10 cellular contexts compared by ENCODE assay signal in genomic region chr22:44701187-44701586, GRCh38. TPM values are rescaled to one million over a fixed set of nuclear protein-coding genes. Genes with fewer than 3 reads are reported as not detected.
DNase-seq lines count a peak whose midpoint lies in the region; ATAC-seq and TF ChIP-seq lines count a peak whose summit lies in the region.
"Had no signal": no experiment of that assay in that cellular context is flagged by ENCODE, and none has a peak within 500 bp of the region (broad histone marks: within the 10 kb centered on the region; RNA-seq: fewer than 3 reads in every experiment).

No MANE protein-coding gene starts in this region.

- no peaks in the 10 kb centered on the region for H3K27me3 Mint-ChIP-seq in activated naive CD4-positive, alpha-beta T cell treated with anti-CD3 and anti-CD28 coated beads, Interleukin-2, amount 50 U/mL, for 24 hours
- H3K27me3 Mint-ChIP-seq in activated naive CD8-positive, alpha-beta T cell treated with anti-CD3 and anti-CD28 coated beads, Interleukin-2, amount 50 U/mL, for 24 hours: no peaks in the 10 kb centered on the region
- no peaks in the 10 kb centered on the region for H3K27me3 Mint-ChIP-seq in naive thymus-derived CD8-positive, alpha-beta T cell

- POLR2A ChIA-PET in naive thymus-derived CD8-positive, alpha-beta T cell (lab: Charles Lee): interaction anchor here (1.2 kb wide), 1 partner anchor 8 kb away, joined by 4 read pairs; no protein-coding TSS in a partner anchor

- H3K4me1 ChIP-seq in vagina: peaks cover 73% of the 10 kb centered on the region

- no peak overlapping the region for H3K27ac Mint-ChIP-seq in activated naive CD4-positive, alpha-beta T cell treated with anti-CD3 and anti-CD28 coated beads, Interleukin-2, amount 50 U/mL, for 24 hours
- H3K27ac Mint-ChIP-seq in activated naive CD4-positive, alpha-beta T cell treated with anti-CD3 and anti-CD28 coated beads, Interleukin-2, amount 50 U/mL, for 72 hours: peak overlapping the region in 1 of 2 donors; percentile 30
- H3K27ac Mint-ChIP-seq in activated naive CD8-positive, alpha-beta T cell treated with anti-CD3 and anti-CD28 coated beads, Interleukin-2, amount 50 U/mL, for 24 hours: no peak overlapping the region
- peak overlapping the region; percentile 62 to 95 (median 89) for H3K27ac Mint-ChIP-seq in naive thymus-derived CD8-positive, alpha-beta T cell

- H3K4me3 Mint-ChIP-seq in activated naive CD4-positive, alpha-beta T cell treated with anti-CD3 and anti-CD28 coated beads, Interleukin-2, amount 50 U/mL, for 24 hours: peak overlapping the region; percentile 70
- peak overlapping the region; percentile 53 for H3K4me3 Mint-ChIP-seq in activated naive CD8-positive, alpha-beta T cell treated with anti-CD3 and anti-CD28 coated beads, Interleukin-2, amount 50 U/mL, for 24 hours
- H3K4me3 Mint-ChIP-seq in naive thymus-derived CD8-positive, alpha-beta T cell: peak overlapping the region; percentile 67 to 88 (median 80)

- H3K36me3 Mint-ChIP-seq in activated naive CD4-positive, alpha-beta T cell treated with anti-CD3 and anti-CD28 coated beads, Interleukin-2, amount 50 U/mL, for 24 hours: peaks cover 1% of the 10 kb centered on the region
- H3K36me3 Mint-ChIP-seq in activated naive CD4-positive, alpha-beta T cell treated with anti-CD3 and anti-CD28 coated beads, Interleukin-2, amount 50 U/mL, for 72 hours: no peaks in the 10 kb centered on the region
- no peaks in the 10 kb centered on the region for H3K36me3 Mint-ChIP-seq in activated naive CD8-positive, alpha-beta T cell treated with anti-CD3 and anti-CD28 coated beads, Interleukin-2, amount 50 U/mL, for 24 hours (ENCODE audit: low read depth)
- H3K36me3 Mint-ChIP-seq in naive thymus-derived CD8-positive, alpha-beta T cell: peaks cover 0 to 8% (median 0%) of the 10 kb centered on the region in 3 donors

- peaks cover 26% of the 10 kb centered on the region for H3K4me1 Mint-ChIP-seq in activated naive CD4-positive, alpha-beta T cell treated with anti-CD3 and anti-CD28 coated beads, Interleukin-2, amount 50 U/mL, for 24 hours
- peaks cover 26% of the 10 kb centered on the region for H3K4me1 Mint-ChIP-seq in activated naive CD8-positive, alpha-beta T cell treated with anti-CD3 and anti-CD28 coated beads, Interleukin-2, amount 50 U/mL, for 24 hours
- H3K4me1 Mint-ChIP-seq in naive thymus-derived CD8-positive, alpha-beta T cell: peaks cover 9 to 52% (median 43%) of the 10 kb centered on the region in 4 donors

- H3K4me3 ChIP-seq in vagina: no peak overlapping the region

- TF ChIP-seq CTCF in vagina (IDR thresholded peaks at IDR 0.05): no peak

- intact Hi-C loops in vagina (cut with DNase I): no loop called here

- no peaks in the 10 kb centered on the region for H3K36me3 ChIP-seq in vagina
- H3K36me3 ChIP-seq: adrenal gland had no signal

- ATAC-seq in activated naive CD4-positive, alpha-beta T cell treated with anti-CD3 and anti-CD28 coated beads, Interleukin-2, amount 50 U/mL, for 72 hours: no peak
- ATAC-seq in activated naive CD8-positive, alpha-beta T cell treated with anti-CD3 and anti-CD28 coated beads, Interleukin-2, amount 50 U/mL, for 24 hours: no peak
- ATAC-seq in naive thymus-derived CD8-positive, alpha-beta T cell: no peak

- no peaks in the 10 kb centered on the region for H3K27me3 ChIP-seq in vagina
- H3K27me3 ChIP-seq: adrenal gland had no signal

- TF ChIP-seq POLR2A in vagina (IDR thresholded peaks at IDR 0.05): no peak

- DNase-seq in activated naive CD4-positive, alpha-beta T cell treated with anti-CD3 and anti-CD28 coated beads, Interleukin-2, amount 50 U/mL, for 72 hours (ENCODE audit: low spot score in 2 of 2): no peak
- no peak for DNase-seq in activated naive CD8-positive, alpha-beta T cell treated with anti-CD3 and anti-CD28 coated beads, Interleukin-2, amount 50 U/mL, for 24 hours
- DNase-seq in naive thymus-derived CD8-positive, alpha-beta T cell: no peak
- DNase-seq in vagina (ENCODE audit: extremely low spot score in 2 of 2) (no peak), AG08396 (ENCODE audit: low spot score) (no peak), NCI-H524 treated with DMSO at 0.1 percent for 48 hours (lab: John Stamatoyannopoulos, UW) (no peak), NCI-H446 (lab: John Stamatoyannopoulos, UW) (no peak)

- H3K27ac ChIP-seq in vagina: peak overlapping the region; percentile 95

- no peaks in the 10 kb centered on the region for H3K9me3 ChIP-seq in vagina
- H3K9me3 ChIP-seq: adrenal gland had no signal

- no peaks in the 10 kb centered on the region for H3K9me3 Mint-ChIP-seq in activated naive CD4-positive, alpha-beta T cell treated with anti-CD3 and anti-CD28 coated beads, Interleukin-2, amount 50 U/mL, for 24 hours
- no peaks in the 10 kb centered on the region for H3K9me3 Mint-ChIP-seq in activated naive CD4-positive, alpha-beta T cell treated with anti-CD3 and anti-CD28 coated beads, Interleukin-2, amount 50 U/mL, for 72 hours
- H3K9me3 Mint-ChIP-seq in activated naive CD8-positive, alpha-beta T cell treated with anti-CD3 and anti-CD28 coated beads, Interleukin-2, amount 50 U/mL, for 24 hours: no peaks in the 10 kb centered on the region
- H3K9me3 Mint-ChIP-seq in naive thymus-derived CD8-positive, alpha-beta T cell: no peaks in the 10 kb centered on the region

RNA-seq across cellular contexts. Expression of gene PRR5, which starts 0.8 kb away (rescaled TPM):
- total RNA-seq in activated naive CD4-positive, alpha-beta T cell treated with anti-CD3 and anti-CD28 coated beads, Interleukin-2, amount 50 U/mL, for 72 hours: 10 to 100 TPM; 11.0 to 15.4 TPM
- 10 to 100 TPM; 85.3 to 86.3 TPM for total RNA-seq in naive thymus-derived CD8-positive, alpha-beta T cell
- polyA plus RNA-seq in naive thymus-derived CD8-positive, alpha-beta T cell: 100 to 1,000 TPM in 1 of 3 donors, 10 to 100 TPM in 2; 75.2 to 107 (median 83.3) TPM
- 36.8 TPM for total RNA-seq in vagina

RNA-seq across cellular contexts. Expression of gene ARHGAP8, which starts 51.2 kb away (rescaled TPM):
- total RNA-seq in activated naive CD4-positive, alpha-beta T cell treated with anti-CD3 and anti-CD28 coated beads, Interleukin-2, amount 50 U/mL, for 72 hours: 1 to 10 TPM; 2.4 to 6.5 TPM
- 1 to 10 TPM; 2.5 to 4.8 TPM for total RNA-seq in naive thymus-derived CD8-positive, alpha-beta T cell
- under 1 TPM in 1 of 3 donors, not detected in 2; 0.19 TPM for polyA plus RNA-seq in naive thymus-derived CD8-positive, alpha-beta T cell
- 9.3 TPM for total RNA-seq in vagina
- total RNA-seq: dermis blood vessel endothelial cell had no signal

Comparison
In these comparisons a context has a peak if more than half of its experiments do, and no peak if none do; other contexts are left out.
1. H3K27ac Mint-ChIP-seq: peak in naive thymus-derived CD8-positive, alpha-beta T cell (10 of 10); none in activated naive CD4-positive, alpha-beta T cell treated with anti-CD3 and anti-CD28 coated beads, Interleukin-2, amount 50 U/mL, for 24 hours (single experiment) and activated naive CD8-positive, alpha-beta T cell treated with anti-CD3 and anti-CD28 coated beads, Interleukin-2, amount 50 U/mL, for 24 hours (single experiment).
2. Peak in every context shown above with its lines, with median percentiles within 50 percentile points of each other: H3K4me3 Mint-ChIP-seq.